18 cellular contexts compared by ENCODE assay signal in the genomic region with DNA sequence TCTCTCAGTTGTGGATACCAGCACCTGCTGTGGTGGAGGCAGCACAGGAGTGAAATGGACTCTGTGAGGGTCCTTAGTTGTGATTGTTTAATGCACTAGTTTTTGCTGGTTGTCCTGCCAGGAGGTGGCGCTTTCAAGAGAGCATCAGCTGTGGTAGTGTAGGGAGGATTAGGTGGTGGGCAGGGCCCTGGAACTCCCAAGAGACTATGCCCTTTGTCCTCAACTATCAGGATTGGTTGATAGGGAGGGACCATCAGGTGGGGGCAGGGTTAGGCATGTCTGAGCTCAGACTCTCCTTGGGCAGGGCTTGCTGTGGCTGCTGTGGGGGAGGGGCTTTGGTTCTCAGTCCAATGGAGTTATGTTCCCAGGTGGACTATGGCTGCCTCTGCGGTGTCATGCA.
DNase-seq lines count a peak whose midpoint lies in the region; ATAC-seq, FAIRE-seq and TF ChIP-seq lines count a peak whose summit lies in the region.
"Had no signal": no experiment of that assay in that cellular context is flagged by ENCODE, and none has a peak within 500 bp of the region (broad histone marks: within the 10 kb centered on the region; RNA-seq: fewer than 3 reads in every experiment).

No MANE protein-coding gene starts in this region.

- RAD21 ChIA-PET in GM12878 (lab: Charles Lee; ENCODE audit: unreplicated experiment): interaction anchor here (1.3 to 5.3 kb wide), 3 partner anchors 68 to 409 kb away, joined by 3 to 32 read pairs (median 8); partner anchors contain the start of gene RRAGB

- WGBS in GM12878 (ENCODE audit: insufficient coverage, insufficient replicate concordance, low lambda C conversion rate, missing lambda C conversion rate): 58% methylated on average over 2 of the region's 2 CpGs
- WGBS in transverse colon (ENCODE audit: low coverage in 1 of 2), 2 donors: 44 to 100% methylated on average over 1 to 2 of the region's 2 CpGs

- POLR2A ChIA-PET in activated CD4-positive, alpha-beta memory T cell treated with anti-CD3 and anti-CD28 coated beads for 36 hours (lab: Charles Lee): no interaction called here
- POLR2A ChIA-PET in activated CD4-positive, alpha-beta memory T cell treated with anti-CD3 and anti-CD28 coated beads, Interleukin-2, amount 10 ng/mL, durations not matched to agents 7 days and 5 days (lab: Charles Lee): no interaction called here
- POLR2A ChIA-PET in GM12878 (lab: Charles Lee): no interaction called here

- H3K4me3 ChIP-seq in GM12878 (no peak overlapping the region), transverse colon (no peak overlapping the region)

- no peak overlapping the region for H3K4me3 Mint-ChIP-seq in activated CD4-positive, alpha-beta memory T cell treated with anti-CD3 and anti-CD28 coated beads for 36 hours
- no peak overlapping the region for H3K4me3 Mint-ChIP-seq in activated CD4-positive, alpha-beta memory T cell treated with anti-CD3 and anti-CD28 coated beads, Interleukin-2, amount 10 ng/mL, durations not matched to agents 7 days and 5 days
- H3K4me3 Mint-ChIP-seq: activated naive CD8-positive, alpha-beta T cell; activated T-cell treated with anti-CD3 and anti-CD28 coated beads, Interleukin-2, amount 50 U/mL, for 4 hours; CD4-positive, CD25-positive, alpha-beta regulatory T cell; effector memory CD8-positive, alpha-beta T cell had no signal

- no peaks in the 10 kb centered on the region for H3K4me1 Mint-ChIP-seq in activated CD4-positive, alpha-beta memory T cell treated with anti-CD3 and anti-CD28 coated beads for 36 hours (ENCODE audit: low read depth)
- no peaks in the 10 kb centered on the region for H3K4me1 Mint-ChIP-seq in activated CD4-positive, alpha-beta memory T cell treated with anti-CD3 and anti-CD28 coated beads, Interleukin-2, amount 10 ng/mL, durations not matched to agents 7 days and 5 days
- H3K4me1 Mint-ChIP-seq: CD4-positive, CD25-positive, alpha-beta regulatory T cell had no signal

- FAIRE-seq in GM12878 (lab: Jason Lieb, UNC): no peak

- H3K9me3 ChIP-seq in GM12878 (replicated peaks; ENCODE audit: control insufficient read depth, insufficient read depth, low read length) (no peaks in the 10 kb centered on the region; the same call in 2 of the 3 replicates), transverse colon (no peaks in the 10 kb centered on the region)

- no peak overlapping the region for H3K9ac ChIP-seq in GM12878 (ENCODE audit: control insufficient read depth, insufficient read depth, low read length)

- H3K27ac Mint-ChIP-seq in activated CD4-positive, alpha-beta memory T cell treated with anti-CD3 and anti-CD28 coated beads for 36 hours: no peak overlapping the region
- H3K27ac Mint-ChIP-seq in activated CD4-positive, alpha-beta memory T cell treated with anti-CD3 and anti-CD28 coated beads, Interleukin-2, amount 10 ng/mL, durations not matched to agents 7 days and 5 days: no peak overlapping the region
- H3K27ac Mint-ChIP-seq: activated naive CD8-positive, alpha-beta T cell; CD4-positive, CD25-positive, alpha-beta regulatory T cell; effector memory CD8-positive, alpha-beta T cell had no signal

- intact Hi-C loops in activated CD4-positive, alpha-beta memory T cell treated with anti-CD3 and anti-CD28 coated beads for 36 hours (cut with micrococcal nuclease): no loop called here
- intact Hi-C loops in GM12878 (cut with micrococcal nuclease; ENCODE audit: unreplicated experiment): no loop called here
- intact Hi-C loops in transverse colon (cut with DNase I; ENCODE audit: low total_unique reads): no loop called here

- no peaks in the 10 kb centered on the region for H3K27me3 ChIP-seq in GM12878 (replicated peaks in 1 of 2; ENCODE audit: control insufficient read depth in 2 of 2, insufficient read depth in 2 of 2, low read length in 1 of 2)
- no peaks in the 10 kb centered on the region for H3K27me3 ChIP-seq in transverse colon

- no peaks in the 10 kb centered on the region for H3K27me3 Mint-ChIP-seq in activated CD4-positive, alpha-beta memory T cell treated with anti-CD3 and anti-CD28 coated beads for 36 hours
- no peaks in the 10 kb centered on the region for H3K27me3 Mint-ChIP-seq in activated CD4-positive, alpha-beta memory T cell treated with anti-CD3 and anti-CD28 coated beads, Interleukin-2, amount 10 ng/mL, durations not matched to agents 7 days and 5 days
- H3K27me3 Mint-ChIP-seq: activated naive CD8-positive, alpha-beta T cell; CD4-positive, CD25-positive, alpha-beta regulatory T cell had no signal

- no peak overlapping the region for H3K4me2 ChIP-seq in GM12878 (ENCODE audit: control insufficient read depth, insufficient read depth)

- no peak overlapping the region for H2AFZ ChIP-seq in GM12878 (ENCODE audit: control insufficient read depth, low read depth, low read length)

- H3K36me3 ChIP-seq in GM12878 (ENCODE audit: control insufficient read depth in 2 of 2, insufficient read depth in 2 of 2, low read length in 1 of 2) (no peaks in the 10 kb centered on the region), transverse colon (no peaks in the 10 kb centered on the region)

- TF ChIP-seq RAD21 in GM12878 (IDR thresholded peaks at IDR 0.05; ENCODE audit: insufficient read depth, low read depth, low read length): peak; percentile 34; the same call in 1 of the 2 replicates

- DNase-seq in activated CD4-positive, alpha-beta memory T cell treated with anti-CD3 and anti-CD28 coated beads for 36 hours: peak; percentile 12
- DNase-seq in activated CD4-positive, alpha-beta memory T cell treated with anti-CD3 and anti-CD28 coated beads, Interleukin-2, amount 10 ng/mL, durations not matched to agents 7 days and 5 days: no peak
- peak; percentile 31 for DNase-seq in HT-29 (ENCODE audit: low spot score)
- DNase-seq in GM12878 (ENCODE audit: low read depth, low spot score): no peak
- peak; percentile 51 for DNase-seq in transverse colon
- no peak for DNase-seq in LoVo (ENCODE audit: low spot score)
- DNase-seq in EL: no peak
- DNase-seq: activated T-cell treated with anti-CD3 and anti-CD28 coated beads, Interleukin-2, amount 50 U/mL, for 4 hours; CD4-positive, CD25-positive, alpha-beta regulatory T cell; DMS153; effector memory CD8-positive, alpha-beta T cell; left ventricle myocardium superior; NCI-H1417 treated with DMSO at 0.1 percent for 48 hours; NCI-H2171; stimulated activated CD8-positive, alpha-beta memory T cell treated with anti-CD3 and anti-CD28 coated beads, Interleukin-4, amount 100 ng/mL, for 48 hours; SW 1271 had no signal

- CTCF ChIA-PET in activated CD4-positive, alpha-beta memory T cell treated with anti-CD3 and anti-CD28 coated beads for 36 hours (lab: Charles Lee): no interaction called here
- CTCF ChIA-PET in activated CD4-positive, alpha-beta memory T cell treated with anti-CD3 and anti-CD28 coated beads, Interleukin-2, amount 10 ng/mL, durations not matched to agents 7 days and 5 days (lab: Charles Lee): no interaction called here
- CTCF ChIA-PET in GM12878 (lab: Yijun Ruan, JAX): interaction anchor here (0.6 to 4.0 kb wide), 5 partner anchors 26 to 86 kb away, joined by 3 to 31 read pairs (median 3); no protein-coding TSS in a partner anchor

- TF ChIP-seq CTCF in GM12878 (IDR thresholded peaks at IDR 0.05 in 2 of 3, conservative IDR thresholded peaks at IDR 0.05 in 1 of 3; ENCODE audit: control insufficient read depth in 2 of 3, extremely low read depth in 1 of 3, insufficient read depth in 1 of 3, low read depth in 3 of 3, low read length in 3 of 3) (no peak), transverse colon (IDR thresholded peaks at IDR 0.05) (peak in 1 of 5 experiments; percentile 20)

- H3K36me3 Mint-ChIP-seq in activated CD4-positive, alpha-beta memory T cell treated with anti-CD3 and anti-CD28 coated beads for 36 hours: no peaks in the 10 kb centered on the region
- H3K36me3 Mint-ChIP-seq in activated CD4-positive, alpha-beta memory T cell treated with anti-CD3 and anti-CD28 coated beads, Interleukin-2, amount 10 ng/mL, durations not matched to agents 7 days and 5 days (ENCODE audit: low read depth): no peaks in the 10 kb centered on the region
- H3K36me3 Mint-ChIP-seq: activated naive CD8-positive, alpha-beta T cell; CD4-positive, CD25-positive, alpha-beta regulatory T cell had no signal

- SMC1A ChIA-PET in GM12878 (lab: Charles Lee; ENCODE audit: uncharacterized antibody, unreplicated experiment): interaction anchor here (0.6 to 3.6 kb wide), 6 partner anchors 12 to 409 kb away, joined by 3 to 14 read pairs (median 3); no protein-coding TSS in a partner anchor

- H3K9me3 Mint-ChIP-seq in activated CD4-positive, alpha-beta memory T cell treated with anti-CD3 and anti-CD28 coated beads for 36 hours: no peaks in the 10 kb centered on the region
- no peaks in the 10 kb centered on the region for H3K9me3 Mint-ChIP-seq in activated CD4-positive, alpha-beta memory T cell treated with anti-CD3 and anti-CD28 coated beads, Interleukin-2, amount 10 ng/mL, durations not matched to agents 7 days and 5 days
- H3K9me3 Mint-ChIP-seq: activated T-cell treated with anti-CD3 and anti-CD28 coated beads, Interleukin-2, amount 50 U/mL, for 4 hours; effector memory CD8-positive, alpha-beta T cell had no signal

- no TSS peak for BruUV-seq in GM12878 (replicated peaks; lab: Mats Ljungman, UMichigan)

- no peaks in the 10 kb centered on the region for H3K79me2 ChIP-seq in GM12878 (ENCODE audit: control insufficient read depth, insufficient read depth, low read length)

- no peak overlapping the region for H3K27ac ChIP-seq in GM12878 (ENCODE audit: control insufficient read depth, insufficient read depth)
- H3K27ac ChIP-seq in transverse colon: no peak overlapping the region

- no peaks in the 10 kb centered on the region for H4K20me1 ChIP-seq in GM12878 (ENCODE audit: control insufficient read depth, insufficient read depth)

- TF ChIP-seq POLR2A in GM12878 (IDR thresholded peaks at IDR 0.05; ENCODE audit: low read depth, low read length): no peak
- TF ChIP-seq POLR2A in transverse colon (IDR thresholded peaks at IDR 0.05): no peak

- H3K4me1 ChIP-seq in GM12878 (ENCODE audit: control insufficient read depth, insufficient read depth, low read length) (no peaks in the 10 kb centered on the region), transverse colon (no peaks in the 10 kb centered on the region)

- in situ Hi-C loops in GM12878 (cut with MboI) (no loop called here), transverse colon (cut with MboI; ENCODE audit: low pct_ligation_motif_present in 1 of 4, low pct_unique_long_range_greater_than_20kb in 1 of 4, low sequenced_read_pairs in 3 of 4) (no loop called here)

- ATAC-seq in GM12878 (peak; percentile 34; the same call in 2 of the 3 replicates), HG02938 (IDR thresholded peaks at IDR 0.05; ENCODE audit: unreplicated experiment) (no peak)
- ATAC-seq: activated T-cell treated with anti-CD3 and anti-CD28 coated beads, Interleukin-2, amount 50 U/mL, for 4 hours; effector memory CD8-positive, alpha-beta T cell; left ventricle myocardium superior had no signal

- no peak for TF ChIP-seq EP300 in GM12878 (IDR thresholded peaks at IDR 0.05; ENCODE audit: borderline replicate concordance in 1 of 2, control insufficient read depth in 1 of 2, low read depth in 2 of 2, low read length in 2 of 2)
- TF ChIP-seq EP300 in transverse colon (IDR thresholded peaks at IDR 0.05; ENCODE audit: low read depth): no peak

TF ChIP-seq in GM12878, 131 proteins besides CTCF, POLR2A, EP300 and RAD21 (continues in another document):
- TF ChIP-seq FOS (IDR thresholded peaks at IDR 0.05; ENCODE audit: borderline replicate concordance, extremely low read depth, insufficient read length) (no peak), ZNF384 (IDR thresholded peaks at IDR 0.05; ENCODE audit: borderline replicate concordance, low read depth, low read length) (no peak)

Comparison
In these comparisons a context has a peak if more than half of its experiments do, and no peak if none do; other contexts are left out.
1. DNase-seq: peak in activated CD4-positive, alpha-beta memory T cell treated with anti-CD3 and anti-CD28 coated beads for 36 hours (single experiment), HT-29 (single experiment) and transverse colon (single experiment); none in activated CD4-positive, alpha-beta memory T cell treated with anti-CD3 and anti-CD28 coated beads, Interleukin-2, amount 10 ng/mL, durations not matched to agents 7 days and 5 days (single experiment), GM12878 (single experiment), LoVo (single experiment) and EL (single experiment).